Comparison of ENCODE assay signal across 8 cellular contexts in genomic region chr15:51649659-51650521, GRCh38. TPM values are rescaled to one million over a fixed set of nuclear protein-coding genes. Genes with fewer than 3 reads are reported as not detected.
DNase-seq lines count a peak whose midpoint lies in the region; ATAC-seq, FAIRE-seq and TF ChIP-seq lines count a peak whose summit lies in the region.

No MANE protein-coding gene starts in this region.

- no peaks in the 10 kb centered on the region for H3K4me1 ChIP-seq in A549

- no peak for TF ChIP-seq POLR2A in A549 (IDR thresholded peaks at IDR 0.05; ENCODE audit: low read length)

- H3K9me3 ChIP-seq in A549, result no peaks in the 10 kb centered on the region
- H3K9me3 ChIP-seq in neural cell (ENCODE audit: low read length), result no peaks in the 10 kb centered on the region

- POLR2A ChIA-PET in A549 (lab: Yijun Ruan, JAX), result interaction anchor here (0.6 to 1.4 kb wide), 3 partner anchors 126 to 322 kb away, joined by 3 to 15 read pairs (median 3); partner anchors contain the start of gene LEO1

- CTCF ChIA-PET in A549 (lab: Yijun Ruan, JAX), result interaction anchor here (0.6 to 15.5 kb wide), 89 partner anchors 9 to 1021 kb away, joined by 3 to 597 read pairs (median 4); partner anchors contain the start of genes DMXL2, LEO1, LYSMD2 and SCG3

- TF ChIP-seq CTCF in A549 (IDR thresholded peaks at IDR 0.05) (peak; percentile 98), GM12865 (IDR thresholded peaks at IDR 0.05; ENCODE audit: insufficient read depth, low read depth, low read length, missing control alignments) (peak; percentile 66), fibroblast of pulmonary artery (IDR thresholded peaks at IDR 0.05; ENCODE audit: low read length, missing control alignments) (peak; percentile 78), neural cell (IDR thresholded peaks at IDR 0.05; ENCODE audit: poor library complexity, severe bottlenecking) (peak; percentile 91)

- no peaks in the 10 kb centered on the region for H3K27me3 ChIP-seq in neural cell (ENCODE audit: insufficient read depth, low read depth, low read length)

- no peaks in the 10 kb centered on the region for H3K36me3 ChIP-seq in neural cell (ENCODE audit: insufficient read depth, low read length)

- no peaks in the 10 kb centered on the region for H3K9me2 ChIP-seq in neural cell (ENCODE audit: insufficient read depth, low read length)

- no peaks in the 10 kb centered on the region for H3K79me2 ChIP-seq in neural cell (replicated peaks; ENCODE audit: insufficient read depth, low read length)

- ATAC-seq in A549, result peak; percentile 96 to 99
- no peak for ATAC-seq in HG02938 (IDR thresholded peaks at IDR 0.05; ENCODE audit: unreplicated experiment)

- 22% methylated on average over 4 of the region's 4 CpGs for WGBS in A549 (ENCODE audit: missing lambda C conversion rate)

- H3K4me3 ChIP-seq in A549, result no peak overlapping the region
- H3K4me3 ChIP-seq in GM12865 (ENCODE audit: low read depth, low read length), result no peak overlapping the region
- H3K4me3 ChIP-seq in fibroblast of pulmonary artery (replicated peaks; ENCODE audit: low read depth, low read length), result no peak overlapping the region
- no peak overlapping the region for H3K4me3 ChIP-seq in neural cell (ENCODE audit: low read length)

- TF ChIP-seq RAD21 in A549 (conservative IDR thresholded peaks at IDR 0.05 in 1 of 2, IDR thresholded peaks at IDR 0.05 in 1 of 2) (peak; percentile 97 to 99), neural cell (conservative IDR thresholded peaks at IDR 0.05) (peak; percentile 94)

- H4K20me1 ChIP-seq in neural cell (ENCODE audit: insufficient read depth), result no peaks in the 10 kb centered on the region

- DNase-seq in A549 (ENCODE audit: low read depth in 1 of 2, low spot score in 1 of 2) (peak; percentile 75 to 85), GM12865 (ENCODE audit: low read depth) (peak; percentile 86), HUDEP-2 (lab: John Stamatoyannopoulos, UW; ENCODE audit: unreplicated experiment in 76 of 76) (peak in 46 of 76 experiments; percentile 2 to 79 (median 50)), NCI-H82 treated with DMSO at 0.1 percent for 48 hours (lab: John Stamatoyannopoulos, UW; ENCODE audit: unreplicated experiment) (peak; percentile 87), fibroblast of pulmonary artery (ENCODE audit: low read depth) (peak; percentile 90)
- peak; percentile 3 to 8 for DNase-seq in activated CD8-positive, alpha-beta memory T cell treated with anti-CD3 and anti-CD28 coated beads for 4 hours (ENCODE audit: low read depth in 2 of 2)

- no peak overlapping the region for H3K27ac ChIP-seq in A549
- H3K27ac ChIP-seq in neural cell (ENCODE audit: low read length), result no peak overlapping the region

- TF ChIP-seq EP300 in A549 (IDR thresholded peaks at IDR 0.05), result no peak
- no peak for TF ChIP-seq EP300 in neural cell (conservative IDR thresholded peaks at IDR 0.05; ENCODE audit: poor library complexity, severe bottlenecking)

- no peak overlapping the region for H3K4me2 ChIP-seq in A549
- no peak overlapping the region for H3K4me2 ChIP-seq in neural cell (ENCODE audit: low read length)

- no peak overlapping the region for H3K9ac ChIP-seq in neural cell (ENCODE audit: low read length)

- no peaks in the 10 kb centered on the region for H3F3A ChIP-seq in neural cell (ENCODE audit: insufficient read depth, low read length, poor library complexity, severe bottlenecking)

- no peak overlapping the region for H2AFZ ChIP-seq in neural cell (ENCODE audit: low read depth, low read length)

- peak; percentile 100 for FAIRE-seq in A549 (lab: Jason Lieb, UNC)

TF ChIP-seq in A549, 52 proteins besides CTCF, POLR2A, EP300 and RAD21:
- TF ChIP-seq SMC3 (IDR thresholded peaks at IDR 0.05) (peak; percentile 93), ESRRA (IDR thresholded peaks at IDR 0.05; ENCODE audit: borderline replicate concordance, low read length) (no peak)

TF ChIP-seq in neural cell, 6 proteins besides CTCF, POLR2A, EP300 and RAD21:
- TF ChIP-seq REST (IDR thresholded peaks at IDR 0.05; ENCODE audit: borderline replicate concordance) (no peak), TAF1 (IDR thresholded peaks at IDR 0.05; ENCODE audit: low read depth) (no peak), SMC3 (conservative IDR thresholded peaks at IDR 0.05; ENCODE audit: poor library complexity) (peak; percentile 89), POLR2AphosphoS5 (IDR thresholded peaks at IDR 0.05) (no peak), EZH2 (IDR thresholded peaks at IDR 0.05; ENCODE audit: borderline replicate concordance, insufficient read depth, low read length, poor library complexity, severe bottlenecking) (no peak), MXI1 (conservative IDR thresholded peaks at IDR 0.05; ENCODE audit: poor library complexity, severe bottlenecking) (no peak)
TF ChIP-seq in neural cell: peak in this region for 1.

RNA-seq across cellular contexts. Expression of gene DMXL2, which starts 27.3 kb away (rescaled TPM):
- polyA plus RNA-seq in A549 (2011; rRNA removed), result 50.9 and 58.7 TPM in 2 replicates
- 10.7 and 10.9 TPM in 2 replicates for polyA plus RNA-seq in A549 (2012; cell fraction: cytosol; rRNA removed)
- polyA plus RNA-seq in A549 (2012; cell fraction: nucleus; rRNA removed), result 24.8 and 41.3 TPM in 2 replicates
- 23.9 to 25.6 TPM (median 25.0 TPM) in 3 replicates for polyA plus RNA-seq in A549 (2017; fragmentation: RNase III; extraction: RNeasy Plus Mini Kit Qiagen cat#74134 plus additional on column Dnase treatment)
- polyA minus RNA-seq in A549 (2011; rRNA and poly(A)+ RNA removed), result 32.2 TPM in 2 replicates
- polyA plus RNA-seq in neural cell, result 147 and 176 TPM in 2 replicates
- 213 and 220 TPM in 2 replicates for polyA minus RNA-seq in neural cell

RNA-seq across cellular contexts. Expression of gene SCG3, which starts 31.4 kb away (rescaled TPM):
- polyA plus RNA-seq in A549 (2011; rRNA removed) (0.03 TPM in 1 of 2 replicates, not detected in the other), A549 (2017; fragmentation: RNase III; extraction: RNeasy Plus Mini Kit Qiagen cat#74134 plus additional on column Dnase treatment) (0.03 TPM in 1 of 3 replicates, not detected in the others), neural cell (61.3 and 68.7 TPM in 2 replicates)
- polyA plus RNA-seq in A549 (2012; cell fraction: cytosol; rRNA removed), result 0.01 TPM in 1 of 2 replicates, not detected in the other
- polyA plus RNA-seq in A549 (2012; cell fraction: nucleus; rRNA removed), result not detected in 2 replicates
- polyA minus RNA-seq in A549 (2011; rRNA and poly(A)+ RNA removed), result not detected in 2 replicates
- 76.2 and 117 TPM in 2 replicates for polyA minus RNA-seq in neural cell

Comparison
In these comparisons a context has a peak if more than half of its experiments do, and no peak if none do; other contexts are left out.
1. DNase-seq: peak in every context shown above with its lines; median percentile 90 in fibroblast of pulmonary artery; 87 in NCI-H82 treated with DMSO at 0.1 percent for 48 hours; 86 in GM12865; 80 in A549; 50 in HUDEP-2; 6 in activated CD8-positive, alpha-beta memory T cell treated with anti-CD3 and anti-CD28 coated beads for 4 hours.
2. RNA of gene SCG3, which starts 31.4 kb away (polyA plus RNA-seq): 61.3 to 68.7 TPM in neural cell; 0.01 to 0.03 TPM in A549; every median in the first group is over 10 times any median in the second.
3. Peak in every context shown above with its lines, with median percentiles within 50 percentile points of each other: CTCF ChIP-seq.